Comparison of ENCODE assay signal across 5 cellular contexts in the genomic region with DNA sequence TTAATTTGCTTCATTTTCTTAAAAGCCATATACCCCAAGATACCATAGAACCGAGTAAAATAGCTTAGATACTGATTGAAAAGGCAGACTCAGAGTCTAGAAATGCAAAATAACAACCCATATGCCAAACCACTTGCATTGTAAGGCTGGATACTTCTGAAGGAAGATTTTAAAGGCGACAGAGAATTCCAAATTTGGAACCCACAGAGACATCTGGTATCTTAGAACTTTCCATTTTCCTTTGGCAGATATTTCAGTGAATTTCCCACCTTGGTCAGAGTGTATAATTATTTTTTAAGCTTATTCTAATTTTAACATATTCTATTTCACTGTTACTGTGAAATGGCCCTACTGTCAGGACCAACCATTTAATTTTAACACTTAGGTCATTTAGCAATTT.
"Had no signal": no experiment of that assay in that cellular context is flagged by ENCODE, and none has a peak within 500 bp of the region (broad histone marks: within the 10 kb centered on the region; RNA-seq: fewer than 3 reads in every experiment).

No MANE protein-coding gene starts in this region.

- ATAC-seq: HepG2, K562 had no signal

- H3K4me3 ChIP-seq: K562 had no signal

- DNase-seq: IMR-90, KBM-7 had no signal

- H3K27ac ChIP-seq: HL-60 had no signal
